Comparison of ENCODE assay signal across 6 cellular contexts in the genomic region with DNA sequence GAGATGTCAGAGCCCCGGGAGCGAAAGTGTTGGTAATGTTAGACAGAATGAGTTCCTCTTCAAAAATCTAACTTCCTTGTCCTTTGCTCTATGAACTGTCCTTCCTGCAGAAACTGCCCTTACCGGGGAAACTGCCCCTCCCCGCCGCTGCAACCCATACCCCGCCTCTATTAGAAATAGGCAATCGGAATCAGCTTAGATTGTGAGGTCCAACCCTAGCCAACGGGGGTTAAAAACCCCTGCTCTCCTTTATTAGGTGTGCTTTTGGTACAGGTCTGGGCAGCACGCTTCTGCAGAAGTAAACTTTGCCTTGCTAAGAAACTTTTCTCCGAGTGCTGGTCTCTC. TPM values are rescaled to one million over a fixed set of nuclear protein-coding genes. Genes with fewer than 3 reads are reported as not detected.
DNase-seq lines count a peak whose midpoint lies in the region; ATAC-seq and TF ChIP-seq lines count a peak whose summit lies in the region.

No MANE protein-coding gene starts in this region.

- H3K9me3 ChIP-seq in HCT116 (ENCODE audit: control insufficient read depth in 1 of 2, insufficient read depth in 1 of 2, low read depth in 1 of 2, low read length in 2 of 2) (no peaks in the 10 kb centered on the region), iPS-15b (ENCODE audit: control insufficient read depth, insufficient read depth, low read length) (no peaks in the 10 kb centered on the region)

- CTCF ChIA-PET in HCT116 (lab: Charles Lee) = interaction anchor here (0.5 to 2.2 kb wide), 16 partner anchors 8 to 361 kb away, joined by 3 to 17 read pairs (median 4); a partner anchor contains a TSS

- H4K20me1 ChIP-seq in HCT116 (ENCODE audit: insufficient read depth) = no peaks in the 10 kb centered on the region

- peak overlapping the region; percentile 81 for H3K4me2 ChIP-seq in HCT116 (ENCODE audit: low read length)

- DNase-seq in HCT116 (ENCODE audit: low read depth, low spot score) (no peak), SKM-1 treated with dmso at 0.1 percent for 144 hours (lab: John Stamatoyannopoulos, UW; ENCODE audit: unreplicated experiment) (peak; percentile 78), iPS-NIHi11 (ENCODE audit: low spot score) (no peak), NCI-H1436 treated with DMSO at 0.1 percent for 48 hours (lab: John Stamatoyannopoulos, UW) (no peak)

- RAD21 ChIA-PET in HCT116 (lab: Charles Lee; ENCODE audit: low non-redundant PET in 1 of 2, low total read pairs in 2 of 2, uncharacterized antibody in 2 of 2, unreplicated experiment in 2 of 2) = interaction anchor here in 1 of 2 experiments (0.6 to 1.3 kb wide), 5 partner anchors 10 to 67 kb away, joined by 3 to 6 read pairs (median 4); a partner anchor contains a TSS

- TF ChIP-seq RAD21 in HCT116 (IDR thresholded peaks at IDR 0.05; ENCODE audit: low read depth) = no peak

- H3K4me3 ChIP-seq in HCT116 (replicated peaks in 1 of 2; ENCODE audit: low read depth in 1 of 2, low read length in 2 of 2) (peak overlapping the region; percentile 62 to 63), iPS-15b (ENCODE audit: low read depth, low read length) (peak overlapping the region; percentile 79)

- TF ChIP-seq CTCF in HCT116 (IDR thresholded peaks at IDR 0.05 in 2 of 3, conservative IDR thresholded peaks at IDR 0.05 in 1 of 3; ENCODE audit: borderline replicate concordance in 1 of 3, insufficient read depth in 1 of 3, low read depth in 2 of 3, low read length in 2 of 3) = no peak

- H3K27me3 ChIP-seq in HCT116 (ENCODE audit: insufficient read depth, low read length) (no peaks in the 10 kb centered on the region), iPS-15b (ENCODE audit: control insufficient read depth, insufficient read depth, low read length) (no peaks in the 10 kb centered on the region)

- H3K79me2 ChIP-seq in HCT116 (ENCODE audit: insufficient read depth, low read length) = no peaks in the 10 kb centered on the region

- intact Hi-C loops in HCT116 (cut with micrococcal nuclease) = loop anchor here (5.0 kb wide), 1 partner anchor 66 kb away; no protein-coding TSS in a partner anchor

- H3K27ac ChIP-seq in HCT116 (ENCODE audit: low read depth, low read length) = peak overlapping the region; percentile 88

- POLR2A ChIA-PET in HCT116 (lab: Charles Lee) = interaction anchor here (0.8 to 2.4 kb wide), 8 partner anchors 8 to 114 kb away, joined by 3 to 19 read pairs (median 9); a partner anchor contains a TSS

- no peak overlapping the region for H2AFZ ChIP-seq in HCT116 (ENCODE audit: low read depth, low read length, poor library complexity, severe bottlenecking)

- no peaks in the 10 kb centered on the region for H3K9me2 ChIP-seq in HCT116 (ENCODE audit: insufficient read depth)

- H3K9ac ChIP-seq in HCT116 (ENCODE audit: low read length) = peak overlapping the region; percentile 77
- peak overlapping the region; percentile 79 for H3K9ac ChIP-seq in iPS-15b (ENCODE audit: low read depth, low read length)

- BruUV-seq in HCT116 (replicated peaks; lab: Mats Ljungman, UMichigan) = TSS peak; percentile 95

- H3K36me3 ChIP-seq in HCT116 (ENCODE audit: control insufficient read depth in 1 of 2, insufficient read depth in 2 of 2, low read length in 2 of 2) (no peaks in the 10 kb centered on the region), iPS-15b (ENCODE audit: control insufficient read depth, insufficient read depth, low read length) (peaks cover 9% of the 10 kb centered on the region)

- no peak for TF ChIP-seq POLR2A in HCT116 (IDR thresholded peaks at IDR 0.05; ENCODE audit: borderline replicate concordance, extremely low read depth, insufficient read depth, insufficient read length)

- peak; percentile 23 for ATAC-seq in HCT116
- ATAC-seq in HG02642 (IDR thresholded peaks at IDR 0.05; ENCODE audit: poor library complexity, unreplicated experiment) = no peak

- peaks cover 41 to 59% of the 10 kb centered on the region in 2 experiments for H3K4me1 ChIP-seq in HCT116 (ENCODE audit: control insufficient read depth in 1 of 2, insufficient read depth in 2 of 2, low read length in 2 of 2)
- H3K4me1 ChIP-seq in iPS-15b (ENCODE audit: control insufficient read depth, insufficient read depth, low read length) = no peaks in the 10 kb centered on the region

TF ChIP-seq in HCT116, 20 proteins besides CTCF, POLR2A, EP300 and RAD21:
- no peak for TF ChIP-seq SIN3A (IDR thresholded peaks at IDR 0.05; ENCODE audit: low read depth)
- peak; percentile 28; the same call in 1 of the 2 replicates for TF ChIP-seq EGR1 (IDR thresholded peaks at IDR 0.05; ENCODE audit: low read depth)
- TF ChIP-seq CBX3 (IDR thresholded peaks at IDR 0.05; ENCODE audit: low read depth) = 0 out of 2 replicates have a peak, but pooled peaks have one; percentile 21
- TF ChIP-seq, protein P1, sequence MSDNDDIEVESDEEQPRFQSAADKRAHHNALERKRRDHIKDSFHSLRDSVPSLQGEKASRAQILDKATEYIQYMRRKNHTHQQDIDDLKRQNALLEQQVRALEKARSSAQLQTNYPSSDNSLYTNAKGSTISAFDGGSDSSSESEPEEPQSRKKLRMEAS (IDR thresholded peaks at IDR 0.05) = no peak
- no peak for TF ChIP-seq EZH2phosphoT487 (IDR thresholded peaks at IDR 0.05; ENCODE audit: borderline replicate concordance)

RNA-seq across cellular contexts. Expression of a gene that starts 11.5 kb away (rescaled TPM):
- 621 TPM for total RNA-seq in HCT116 (2021; ENCODE audit: unreplicated experiment)
- 915 and 990 TPM in 2 replicates for polyA plus RNA-seq in HCT116 (2012)

RNA-seq across cellular contexts. Expression of a gene that starts 13.1 kb away (rescaled TPM):
- 141 TPM for total RNA-seq in HCT116 (2021; ENCODE audit: unreplicated experiment)
- polyA plus RNA-seq in HCT116 (2012) = 184 and 198 TPM in 2 replicates

RNA-seq across cellular contexts. Expression of a gene that starts 13.7 kb away (rescaled TPM):
- 108 TPM for total RNA-seq in HCT116 (2021; ENCODE audit: unreplicated experiment)
- polyA plus RNA-seq in HCT116 (2012) = 264 and 295 TPM in 2 replicates

RNA-seq across cellular contexts. Expression of a gene that starts 17.4 kb away (rescaled TPM):
- total RNA-seq in HCT116 (2021; ENCODE audit: unreplicated experiment) = not detected
- 0.21 TPM in 1 of 2 replicates, not detected in the other for polyA plus RNA-seq in HCT116 (2012)

RNA-seq across cellular contexts. Expression of a gene that starts 23.9 kb away (rescaled TPM):
- not detected for total RNA-seq in HCT116 (2021; ENCODE audit: unreplicated experiment)
- polyA plus RNA-seq in HCT116 (2012) = 0.24 and 0.43 TPM in 2 replicates
